ENCODE assay signal across 9 cellular contexts in the genomic region with DNA sequence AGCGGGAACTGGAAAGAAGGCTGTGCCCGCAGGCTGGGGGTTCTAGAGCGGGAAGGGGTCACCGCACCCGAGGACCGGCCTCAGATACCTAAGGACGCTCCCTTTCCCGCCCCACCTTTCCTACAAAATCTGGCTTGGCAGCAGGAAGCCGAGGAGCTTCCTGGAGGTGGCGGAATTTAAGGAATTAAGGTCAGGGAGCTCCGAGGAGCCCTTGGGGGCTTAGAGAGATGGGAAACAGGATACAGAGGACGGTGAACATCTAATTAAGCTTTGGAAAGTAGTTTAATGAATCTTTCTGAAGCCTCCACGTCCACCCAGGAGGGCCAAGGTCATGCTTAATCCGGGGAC. TPM values are rescaled to one million over a fixed set of nuclear protein-coding genes. Genes with fewer than 3 reads are reported as not detected.
DNase-seq lines count a peak whose midpoint lies in the region; ATAC-seq and TF ChIP-seq lines count a peak whose summit lies in the region.
"Had no signal": no experiment of that assay in that cellular context is flagged by ENCODE, and none has a peak within 500 bp of the region (broad histone marks: within the 10 kb centered on the region; RNA-seq: fewer than 3 reads in every experiment).

No MANE protein-coding gene starts in this region.

- no peak for TF ChIP-seq POLR2A in upper lobe of left lung (IDR thresholded peaks at IDR 0.05)

- no peak overlapping the region for H2BK12ac ChIP-seq in mesenchymal stem cell (ENCODE audit: low read length in 2 of 2)

- H3K4me1 ChIP-seq in cardiac muscle cell (ENCODE audit: low read depth) (no peaks in the 10 kb centered on the region), mesenchymal stem cell (ENCODE audit: control insufficient read depth, insufficient read depth, low read depth, low read length) (peaks cover 14% of the 10 kb centered on the region), upper lobe of left lung (peaks cover 9 to 18% (median 12%) of the 10 kb centered on the region in 4 donors)

- H3K27me3 ChIP-seq in cardiac muscle cell (no peaks in the 10 kb centered on the region), brain microvascular endothelial cell (replicated peaks) (no peaks in the 10 kb centered on the region), mesenchymal stem cell (ENCODE audit: control insufficient read depth in 1 of 2, insufficient read depth in 1 of 2, low read length in 2 of 2) (peaks cover 21 to 47% of the 10 kb centered on the region in 2 experiments), upper lobe of left lung (no peaks in the 10 kb centered on the region)

- no peaks in the 10 kb centered on the region for H3K79me1 ChIP-seq in mesenchymal stem cell (replicated peaks; ENCODE audit: low read length, poor library complexity, severe bottlenecking)

- TF ChIP-seq EP300 in upper lobe of left lung (IDR thresholded peaks at IDR 0.05) = no peak

- peak overlapping the region; percentile 49 for H3K9ac ChIP-seq in mesenchymal stem cell (ENCODE audit: low read length)

- H3K18ac ChIP-seq in mesenchymal stem cell (ENCODE audit: low read depth in 1 of 2, low read length in 2 of 2) = no peak overlapping the region

- H2AFZ ChIP-seq in mesenchymal stem cell (ENCODE audit: low read depth, low read length) = peak overlapping the region; percentile 72

- H2BK5ac ChIP-seq in mesenchymal stem cell (ENCODE audit: low read depth, low read length, poor library complexity, severe bottlenecking) = no peak overlapping the region

- no peak for TF ChIP-seq CTCF in cardiac muscle cell (IDR thresholded peaks at IDR 0.05; ENCODE audit: low read depth, low read length)
- TF ChIP-seq CTCF in brain microvascular endothelial cell (IDR thresholded peaks at IDR 0.05; ENCODE audit: low read depth, low read length, missing control alignments) = no peak
- TF ChIP-seq CTCF in upper lobe of left lung (IDR thresholded peaks at IDR 0.05) = no peak

- H3K9me3 ChIP-seq in cardiac muscle cell (ENCODE audit: low read depth) (no peaks in the 10 kb centered on the region), mesenchymal stem cell (ENCODE audit: control insufficient read depth, low read length) (no peaks in the 10 kb centered on the region), upper lobe of left lung (no peaks in the 10 kb centered on the region)

- no peak overlapping the region for H2BK120ac ChIP-seq in mesenchymal stem cell (ENCODE audit: low read depth, low read length)

- H3K23ac ChIP-seq in mesenchymal stem cell (ENCODE audit: low read length in 2 of 2) = no peak overlapping the region

- H3K4me3 ChIP-seq in cardiac muscle cell (peak overlapping the region; percentile 49), brain microvascular endothelial cell (ENCODE audit: low read depth, low read length) (peak overlapping the region; percentile 64), mesenchymal stem cell (ENCODE audit: insufficient read depth in 1 of 2, low read depth in 1 of 2, low read length in 2 of 2) (peak overlapping the region; percentile 69 to 87), upper lobe of left lung (peak overlapping the region in 3 of 4 donors; percentile 57 to 92 (median 60))

- H3K4ac ChIP-seq in mesenchymal stem cell (ENCODE audit: low read depth in 1 of 2, low read length in 2 of 2) = no peak overlapping the region

- in situ Hi-C loops in brain microvascular endothelial cell (cut with HindIII; ENCODE audit: low pct_ligation_motif_present, low sequenced_read_pairs) = no loop called here

- H4K91ac ChIP-seq in mesenchymal stem cell (ENCODE audit: low read length) = no peak overlapping the region

- DNase-seq in cardiac muscle cell (ENCODE audit: low read depth in 1 of 2, low spot score in 1 of 2) = no peak
- DNase-seq in left ventricle myocardium superior = no peak
- no peak for DNase-seq in brain microvascular endothelial cell
- no peak for DNase-seq in mesenchymal stem cell
- DNase-seq in upper lobe of left lung = no peak
- no peak for DNase-seq in NCI-H510A treated with DMSO at 0.1 percent for 48 hours (lab: John Stamatoyannopoulos, UW)
- no peak for DNase-seq in NCI-H446 treated with DMSO at 0.1 percent for 48 hours (lab: John Stamatoyannopoulos, UW)

- H3K36me3 ChIP-seq in cardiac muscle cell (no peaks in the 10 kb centered on the region), brain microvascular endothelial cell (replicated peaks) (no peaks in the 10 kb centered on the region), mesenchymal stem cell (ENCODE audit: control insufficient read depth in 1 of 2, insufficient read depth in 2 of 2, low read depth in 1 of 2, low read length in 2 of 2) (no peaks in the 10 kb centered on the region), upper lobe of left lung (no peaks in the 10 kb centered on the region)

- intact Hi-C loops in left ventricle myocardium superior (cut with micrococcal nuclease) = loop anchor here (10.0 kb wide), 1 partner anchor 165 kb away; a partner anchor contains a TSS

- H2AK5ac ChIP-seq in mesenchymal stem cell (ENCODE audit: low read length, severe bottlenecking) = no peak overlapping the region

- ATAC-seq in left ventricle myocardium superior = no peak
- no peak for ATAC-seq in upper lobe of left lung (ENCODE audit: low FRiP score in 2 of 2)
- ATAC-seq in HG03025 (IDR thresholded peaks at IDR 0.05; ENCODE audit: low FRiP score, unreplicated experiment) = no peak

- peak overlapping the region; percentile 97 for H3K4me2 ChIP-seq in mesenchymal stem cell (ENCODE audit: low read length, poor library complexity, severe bottlenecking)

- no peak overlapping the region for H3K14ac ChIP-seq in mesenchymal stem cell (ENCODE audit: low read length in 2 of 2)

- WGBS in mesenchymal stem cell = 21% methylated on average over 9 of the region's 14 CpGs
- WGBS in upper lobe of left lung, 2 donors = 15 to 16% methylated on average over 11 to 14 of the region's 14 CpGs

- no peak overlapping the region for H3K27ac ChIP-seq in cardiac muscle cell
- no peak overlapping the region for H3K27ac ChIP-seq in brain microvascular endothelial cell
- H3K27ac ChIP-seq in mesenchymal stem cell (ENCODE audit: low read length, poor library complexity, severe bottlenecking) = no peak overlapping the region
- H3K27ac ChIP-seq in upper lobe of left lung = no peak overlapping the region

- no peak overlapping the region for H2BK15ac ChIP-seq in mesenchymal stem cell (ENCODE audit: low read depth, poor library complexity, severe bottlenecking)

- no peak overlapping the region for H4K8ac ChIP-seq in mesenchymal stem cell (ENCODE audit: low read length)

RNA-seq across cellular contexts. Expression of a gene that starts 0.5 kb away (rescaled TPM):
- total RNA-seq in cardiac muscle cell (3.0 TPM in 2 replicates), left ventricle myocardium superior (0.84 TPM), upper lobe of left lung (10 to 100 TPM in 1 of 6 donors, 1 to 10 TPM in 3, under 1 TPM in 2; 0.39 to 25.1 (median 3.8) TPM)
- 1.4 and 4.8 TPM in 2 replicates for polyA plus RNA-seq in cardiac muscle cell
- 0.14 TPM for polyA plus RNA-seq in mesenchymal stem cell (2013, experiment 1 of 2)
- polyA plus RNA-seq in mesenchymal stem cell (2013, experiment 2 of 2) = 0.11 TPM
- total RNA-seq: activated T-helper 2 cell treated with anti-CD3 and anti-CD28 coated beads, Interferon-gamma antibody, Interleukin-2, Interleukin-4, amounts not matched to agents 10 μg/mL and 5 μg/mL and 100 μg/mL, durations not matched to agents 14 hours and 24 hours and 36 hours had no signal
